ENCODE assay signal across 12 cellular contexts in genomic region chr5:150490754-150491153, GRCh38. TPM values are rescaled to one million over a fixed set of nuclear protein-coding genes. Genes with fewer than 3 reads are reported as not detected.
DNase-seq lines count a peak whose midpoint lies in the region; ATAC-seq, FAIRE-seq and TF ChIP-seq lines count a peak whose summit lies in the region.
"Had no signal": no experiment of that assay in that cellular context is flagged by ENCODE, and none has a peak within 500 bp of the region (broad histone marks: within the 10 kb centered on the region; RNA-seq: fewer than 3 reads in every experiment).

No MANE protein-coding gene starts in this region.

- no peak overlapping the region for H3K4me3 ChIP-seq in RWPE2 (ENCODE audit: severe bottlenecking)

- H3K27me3 ChIP-seq in RWPE2 (ENCODE audit: insufficient read depth, poor library complexity, severe bottlenecking) (no peaks in the 10 kb centered on the region), foreskin keratinocyte (no peaks in the 10 kb centered on the region)

- TF ChIP-seq CTCF in RWPE2 (IDR thresholded peaks at IDR 0.05; ENCODE audit: poor library complexity, severe bottlenecking) = no peak
- no peak for TF ChIP-seq CTCF in foreskin keratinocyte (conservative IDR thresholded peaks at IDR 0.05)

- ATAC-seq in RWPE2 (ENCODE audit: low read depth) = no peak
- ATAC-seq in foreskin keratinocyte = no peak
- ATAC-seq in HG03139 (IDR thresholded peaks at IDR 0.05; ENCODE audit: unreplicated experiment) = no peak
- ATAC-seq: HCT116, left lobe of liver had no signal

- peaks cover 14% of the 10 kb centered on the region for H3K36me3 ChIP-seq in RWPE2 (ENCODE audit: low read depth)

- no peaks in the 10 kb centered on the region for H3K9me3 ChIP-seq in RWPE2 (ENCODE audit: severe bottlenecking)

- H3K4me1 ChIP-seq in RWPE2 (ENCODE audit: insufficient read depth, poor library complexity, severe bottlenecking) (peaks cover 59% of the 10 kb centered on the region), foreskin keratinocyte (peaks cover 48% of the 10 kb centered on the region)

- peak; percentile 13 for FAIRE-seq in GM12891 (lab: Jason Lieb, UNC)
- FAIRE-seq: endometrium had no signal

- H3K27ac ChIP-seq in RWPE2 (ENCODE audit: poor library complexity, severe bottlenecking) (peak overlapping the region; percentile 88), foreskin keratinocyte (peak overlapping the region; percentile 28)

- DNase-seq in GM12891 (ENCODE audit: insufficient read length, low spot score) (no peak), RWPE2 (ENCODE audit: low spot score) (no peak), foreskin keratinocyte (no peak), smooth muscle cell of the brain vasculature (ENCODE audit: low read depth, low spot score) (peak; percentile 20), NCI-H345 treated with DMSO at 0.1 percent for 48 hours (lab: John Stamatoyannopoulos, UW; ENCODE audit: unreplicated experiment) (no peak), SW 1271 (lab: John Stamatoyannopoulos, UW) (no peak), amygdala (lab: John Stamatoyannopoulos, UW) (no peak)
- DNase-seq: NCI-H446 treated with DMSO at 0.1 percent for 48 hours had no signal

- no peak for TF ChIP-seq POLR2A in GM12891 (IDR thresholded peaks at IDR 0.05; ENCODE audit: low read depth, low read length)

TF ChIP-seq in GM12891, 5 proteins besides CTCF, POLR2A, EP300 and RAD21:
- TF ChIP-seq SPI1 (IDR thresholded peaks at IDR 0.05; ENCODE audit: low read depth, low read length) = peak; percentile 33; the same call in 1 of the 2 replicates
- no peak for TF ChIP-seq PAX5 (IDR thresholded peaks at IDR 0.05; ENCODE audit: insufficient read depth, low read length, severe bottlenecking)

RNA-seq across cellular contexts. Expression of gene NDST1, which starts 17.2 kb away (rescaled TPM):
- polyA plus RNA-seq in GM12891 (2012; ENCODE audit: low read depth, missing spikeins) = 11.7 TPM
- 53.4 and 56.2 TPM in 2 replicates for total RNA-seq in foreskin keratinocyte
- 15.3 and 16.8 TPM in 2 replicates for polyA plus RNA-seq in foreskin keratinocyte

RNA-seq across cellular contexts. Expression of gene RPS14, which starts 41.2 kb away (rescaled TPM):
- polyA plus RNA-seq in GM12891 (2012; ENCODE audit: low read depth, missing spikeins) = 5,398 TPM
- 2,193 and 2,437 TPM in 2 replicates for total RNA-seq in foreskin keratinocyte
- polyA plus RNA-seq in foreskin keratinocyte = 3,381 and 3,638 TPM in 2 replicates
